ENCODE assay signal across 1 cellular context in the genomic region with DNA sequence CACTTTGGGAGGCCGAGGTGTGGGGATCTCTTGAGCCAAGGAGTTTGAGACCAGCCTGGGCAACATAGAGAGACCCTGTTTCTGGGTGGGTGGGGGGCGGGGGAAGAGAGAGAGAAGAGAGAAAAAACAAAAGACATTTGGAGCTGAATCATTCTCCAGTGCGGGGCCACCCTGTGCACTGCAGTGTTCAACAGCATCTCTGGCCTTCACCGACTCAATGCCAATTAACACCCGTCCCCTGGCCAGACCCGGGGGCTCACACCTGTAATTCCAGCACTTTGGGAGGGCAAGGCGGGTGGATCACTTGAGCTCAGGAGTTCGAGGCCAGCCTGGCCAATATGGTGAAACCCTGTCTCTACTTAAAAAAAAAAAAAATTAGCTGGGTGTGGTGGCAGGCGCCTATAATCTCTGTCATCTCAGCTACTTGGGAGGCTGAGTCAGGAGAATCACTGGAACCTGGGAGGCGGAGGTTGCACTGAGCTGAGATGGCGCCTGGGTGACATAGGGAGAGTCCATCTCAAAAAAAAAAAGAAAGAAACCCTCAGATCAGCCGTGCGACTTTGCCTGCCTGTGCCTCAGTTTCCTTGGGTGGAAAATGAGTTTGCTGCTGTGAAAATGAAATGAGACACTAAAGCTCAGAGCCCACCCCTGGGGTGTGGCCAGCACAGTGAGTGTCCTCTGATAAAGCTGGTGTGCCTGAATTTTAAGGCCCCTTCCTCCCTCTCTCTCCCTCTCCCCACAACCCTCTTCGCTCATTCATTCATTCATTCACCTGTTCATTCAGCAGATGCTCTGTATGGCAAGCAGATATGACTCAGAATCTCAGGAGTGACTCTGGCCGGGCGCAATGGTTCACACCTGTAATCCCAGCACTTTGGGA.
A peak's percentile ranks its signal among the peaks of the same experiment; 100 is the strongest.
TF ChIP-seq lines count a peak whose summit lies in the region.

No MANE protein-coding gene starts in this region.

TF ChIP-seq in GM12878, 131 proteins besides CTCF, POLR2A, EP300 and RAD21:
- TF ChIP-seq ZNF24 (IDR thresholded peaks at IDR 0.05): peak; percentile 74
- TF ChIP-seq, protein P1, sequence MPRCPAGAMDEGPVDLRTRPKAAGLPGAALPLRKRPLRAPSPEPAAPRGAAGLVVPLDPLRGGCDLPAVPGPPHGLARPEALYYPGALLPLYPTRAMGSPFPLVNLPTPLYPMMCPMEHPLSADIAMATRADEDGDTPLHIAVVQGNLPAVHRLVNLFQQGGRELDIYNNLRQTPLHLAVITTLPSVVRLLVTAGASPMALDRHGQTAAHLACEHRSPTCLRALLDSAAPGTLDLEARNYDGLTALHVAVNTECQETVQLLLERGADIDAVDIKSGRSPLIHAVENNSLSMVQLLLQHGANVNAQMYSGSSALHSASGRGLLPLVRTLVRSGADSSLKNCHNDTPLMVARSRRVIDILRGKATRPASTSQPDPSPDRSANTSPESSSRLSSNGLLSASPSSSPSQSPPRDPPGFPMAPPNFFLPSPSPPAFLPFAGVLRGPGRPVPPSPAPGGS (IDR thresholded peaks at IDR 0.05; ENCODE audit: borderline replicate concordance, insufficient read depth, low read depth, low read length, poor library complexity, severe bottlenecking): no peak
